In the genomic region with DNA sequence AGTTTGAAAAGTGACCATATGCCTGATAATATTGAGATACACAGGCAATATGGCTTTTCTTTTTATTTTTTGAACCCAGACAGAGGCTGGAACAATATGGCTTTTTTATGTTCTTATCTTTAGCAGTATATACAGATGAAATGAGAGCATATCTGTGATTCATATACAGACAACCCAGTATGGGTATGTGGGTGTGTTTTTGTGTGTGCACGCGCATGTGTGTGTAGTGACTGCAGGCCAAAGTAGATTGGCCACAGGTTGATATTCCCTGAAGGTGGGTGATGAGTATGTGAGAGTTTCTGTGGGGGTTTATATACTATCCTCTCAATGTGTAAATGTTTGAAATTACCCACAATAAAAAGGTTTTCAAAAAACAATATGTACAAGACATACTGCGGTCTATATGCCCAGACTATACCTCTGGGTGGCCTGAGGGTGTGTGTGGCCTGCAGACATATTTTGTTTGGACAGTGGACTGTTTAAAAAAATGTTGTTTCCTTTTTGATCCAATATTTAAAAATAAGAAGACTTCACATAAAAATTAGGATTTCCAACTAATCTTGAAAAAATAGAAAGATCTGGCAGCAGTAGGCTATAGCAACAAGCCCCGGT, we compare ENCODE assay signal across 14 cellular contexts.
"Had no signal": no experiment of that assay in that cellular context is flagged by ENCODE, and none has a peak within 500 bp of the region (broad histone marks: within the 10 kb centered on the region; RNA-seq: fewer than 3 reads in every experiment).

No MANE protein-coding gene starts in this region.

- ATAC-seq: esophagus mucosa, left colon had no signal

- H3K27me3 ChIP-seq: breast epithelium had no signal

- H3K9me3 ChIP-seq: breast epithelium had no signal

- H3K36me3 Mint-ChIP-seq: type B pancreatic cell had no signal

- H2AFZ ChIP-seq: parathyroid adenoma had no signal

- H3K9ac ChIP-seq: parathyroid adenoma had no signal

- DNase-seq: activated CD4-positive, CD25-positive, alpha-beta regulatory T cell; activated naive CD4-positive, alpha-beta T cell treated with anti-CD3 and anti-CD28 coated beads, Interleukin-2, amount 10 ng/mL, durations not matched to agents 7 days and 5 days; glutamatergic neuron; left colon; mammary epithelial cell; retina; T-helper 2 cell had no signal

- H3K27ac Mint-ChIP-seq: activated naive CD4-positive, alpha-beta T cell treated with anti-CD3 and anti-CD28 coated beads, Interleukin-2, amount 10 ng/mL, durations not matched to agents 7 days and 5 days; activated T-helper 1 cell treated with anti-CD3 and anti-CD28 coated beads, Interleukin-12 subunit alpha, Interleukin-12 subunit beta, Interleukin-2, Interleukin-4 antibody, amounts not matched to agents 30 ng/mL and 10 ng/mL and 1 ng/mL, durations not matched to agents 14 hours and 24 hours and 36 hours; type B pancreatic cell had no signal

- H3K79me2 ChIP-seq: parathyroid adenoma had no signal

- H3K9me3 Mint-ChIP-seq: neural crest cell, type B pancreatic cell had no signal

- H3K27me3 Mint-ChIP-seq: type B pancreatic cell had no signal

- H3K4me1 ChIP-seq: parathyroid adenoma had no signal

- H3K4me3 Mint-ChIP-seq: activated naive CD4-positive, alpha-beta T cell treated with anti-CD3 and anti-CD28 coated beads, Interleukin-2, amount 10 ng/mL, durations not matched to agents 7 days and 5 days; activated T-helper 1 cell treated with anti-CD3 and anti-CD28 coated beads, Interleukin-12 subunit alpha, Interleukin-12 subunit beta, Interleukin-2, Interleukin-4 antibody, amounts not matched to agents 30 ng/mL and 10 ng/mL and 1 ng/mL, durations not matched to agents 14 hours and 24 hours and 36 hours; neural crest cell; type B pancreatic cell had no signal

- H3K36me3 ChIP-seq: breast epithelium had no signal

- H3K4me3 ChIP-seq: breast epithelium, skin epidermis had no signal

- H3K27ac ChIP-seq: parathyroid adenoma had no signal
